13 cellular contexts compared by ENCODE assay signal in the genomic region with DNA sequence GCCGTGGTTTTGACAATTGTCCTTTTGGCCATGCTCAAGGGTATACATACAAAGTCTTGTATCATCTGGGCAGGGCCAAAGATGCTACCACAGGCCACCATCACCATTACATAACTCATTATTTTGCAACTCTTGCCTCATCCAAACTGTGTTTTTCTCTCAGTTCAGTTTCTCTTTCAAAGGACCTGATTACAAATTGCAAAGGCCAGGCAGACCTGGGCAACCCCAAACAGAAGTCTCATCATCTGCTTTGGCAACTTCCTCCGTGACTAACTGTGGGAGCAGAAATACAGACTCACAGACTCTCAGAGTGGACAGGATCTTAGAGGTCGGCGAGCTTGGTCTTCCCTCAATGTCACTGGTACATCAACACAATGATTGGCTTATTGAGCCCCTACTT.
DNase-seq lines count a peak whose midpoint lies in the region; ATAC-seq, FAIRE-seq and TF ChIP-seq lines count a peak whose summit lies in the region.
"Had no signal": no experiment of that assay in that cellular context is flagged by ENCODE, and none has a peak within 500 bp of the region (broad histone marks: within the 10 kb centered on the region; RNA-seq: fewer than 3 reads in every experiment).

No MANE protein-coding gene starts in this region.

- H3K4me3 ChIP-seq in AG09309 (ENCODE audit: control insufficient read depth, low read depth, low read length) (no peak overlapping the region), liver (ENCODE audit: low read depth in 1 of 3, low read length in 3 of 3) (no peak overlapping the region), kidney (ENCODE audit: low read length in 2 of 2) (no peak overlapping the region)

- in situ Hi-C loops in GM13977 (cut with MboI; ENCODE audit: low pct_unique_long_range_greater_than_20kb, low sequenced_read_pairs, unreplicated experiment), result no loop called here

- peaks cover 7% of the 10 kb centered on the region for H3K9me3 Mint-ChIP-seq in activated naive CD8-positive, alpha-beta T cell treated with anti-CD3 and anti-CD28 coated beads, Interleukin-2, amount 50 U/mL, for 24 hours

- H3K36me3 ChIP-seq in liver (ENCODE audit: control insufficient read depth in 4 of 4, insufficient read depth in 3 of 4, low read depth in 1 of 4, low read length in 3 of 4) (no peaks in the 10 kb centered on the region), kidney (ENCODE audit: control insufficient read depth in 1 of 2, insufficient read depth in 2 of 2, low read length in 2 of 2) (no peaks in the 10 kb centered on the region)

- peak; percentile 61 to 74 for TF ChIP-seq RAD21 in liver (IDR thresholded peaks at IDR 0.05)

- peak overlapping the region; percentile 44 for H3K27ac Mint-ChIP-seq in activated naive CD8-positive, alpha-beta T cell treated with anti-CD3 and anti-CD28 coated beads, Interleukin-2, amount 50 U/mL, for 24 hours
- H3K27ac Mint-ChIP-seq: activated T-cell treated with anti-CD3 and anti-CD28 coated beads, Interleukin-2, amount 50 U/mL, for 24 hours had no signal

- no peak for ATAC-seq in activated naive CD8-positive, alpha-beta T cell treated with anti-CD3 and anti-CD28 coated beads, Interleukin-2, amount 50 U/mL, for 24 hours
- ATAC-seq in HG02852 (IDR thresholded peaks at IDR 0.05; ENCODE audit: unreplicated experiment), result no peak

- H3K4me1 ChIP-seq in liver (ENCODE audit: control insufficient read depth in 4 of 4, insufficient read depth in 4 of 4, low read length in 3 of 4) (peaks cover 0 to 4% (median 0%) of the 10 kb centered on the region in 4 donors), kidney (ENCODE audit: control insufficient read depth in 1 of 2, insufficient read depth in 1 of 2, low read depth in 1 of 2, low read length in 2 of 2) (peaks cover 0 to 2% of the 10 kb centered on the region in 2 donors)

- DNase-seq in AG09309 (ENCODE audit: low read depth), result peak; percentile 41
- DNase-seq in Kasumi-1 (lab: John Stamatoyannopoulos, UW), result peak; percentile 19 to 33
- DNase-seq in activated naive CD8-positive, alpha-beta T cell treated with anti-CD3 and anti-CD28 coated beads, Interleukin-2, amount 50 U/mL, for 24 hours, result no peak
- no peak for DNase-seq in GM03348 (ENCODE audit: low spot score)
- no peak for DNase-seq in GM13977 (ENCODE audit: low spot score)
- no peak for DNase-seq in kidney
- DNase-seq: activated T-cell treated with anti-CD3 and anti-CD28 coated beads, Interleukin-2, amount 50 U/mL, for 24 hours; CD4-positive, alpha-beta memory T cell; NCI-H187 treated with DMSO at 0.1 percent for 48 hours had no signal

- H3K27me3 Mint-ChIP-seq in activated naive CD8-positive, alpha-beta T cell treated with anti-CD3 and anti-CD28 coated beads, Interleukin-2, amount 50 U/mL, for 24 hours, result no peaks in the 10 kb centered on the region
- H3K27me3 Mint-ChIP-seq: activated T-cell treated with anti-CD3 and anti-CD28 coated beads, Interleukin-2, amount 50 U/mL, for 24 hours; CD4-positive, alpha-beta memory T cell had no signal

- TF ChIP-seq CTCF in AG09309 (IDR thresholded peaks at IDR 0.05; ENCODE audit: control insufficient read depth, insufficient read depth, low read depth, low read length, missing control alignments), result no peak
- no peak for TF ChIP-seq CTCF in liver (IDR thresholded peaks at IDR 0.05; ENCODE audit: low read depth, low read length, missing input control)
- TF ChIP-seq CTCF in GM13977 (IDR thresholded peaks at IDR 0.05; ENCODE audit: extremely low read depth, insufficient read depth, missing control alignments), result no peak
- no peak for TF ChIP-seq CTCF in kidney (IDR thresholded peaks at IDR 0.05; ENCODE audit: borderline replicate concordance, extremely low read depth, insufficient read depth)

- FAIRE-seq in kidney (lab: Jason Lieb, UNC), result no peak
- FAIRE-seq: frontal cortex, HTR-8/SVneo had no signal

- no peak overlapping the region for H3K9ac ChIP-seq in liver (ENCODE audit: low read depth in 1 of 2, low read length in 2 of 2)
- no peak overlapping the region for H3K9ac ChIP-seq in kidney (ENCODE audit: low read length in 2 of 2)

- H3K9me3 ChIP-seq in liver (ENCODE audit: control insufficient read depth in 4 of 4, low read length in 3 of 4), result no peaks in the 10 kb centered on the region
- no peaks in the 10 kb centered on the region for H3K9me3 ChIP-seq in kidney (ENCODE audit: control insufficient read depth in 1 of 2, low read length in 2 of 2)

- intact Hi-C loops in kidney (cut with DNase I), result no loop called here

- H3K36me3 Mint-ChIP-seq in activated naive CD8-positive, alpha-beta T cell treated with anti-CD3 and anti-CD28 coated beads, Interleukin-2, amount 50 U/mL, for 24 hours (ENCODE audit: low read depth), result peaks cover 45% of the 10 kb centered on the region

- H3K27ac ChIP-seq in liver (ENCODE audit: low read depth in 1 of 2, low read length in 2 of 2), result peak overlapping the region; percentile 88 to 93
- no peak overlapping the region for H3K27ac ChIP-seq in kidney (ENCODE audit: low read depth in 2 of 2, low read length in 2 of 2)

- H3K4me3 Mint-ChIP-seq in activated naive CD8-positive, alpha-beta T cell treated with anti-CD3 and anti-CD28 coated beads, Interleukin-2, amount 50 U/mL, for 24 hours, result no peak overlapping the region
- H3K4me3 Mint-ChIP-seq: activated T-cell treated with anti-CD3 and anti-CD28 coated beads, Interleukin-2, amount 50 U/mL, for 24 hours had no signal

- 71% methylated on average over 4 of the region's 4 CpGs for WGBS in liver

- no peaks in the 10 kb centered on the region for H3K27me3 ChIP-seq in liver (ENCODE audit: control insufficient read depth in 4 of 4, insufficient read depth in 4 of 4, low read length in 3 of 4)

- peaks cover 89% of the 10 kb centered on the region for H3K4me1 Mint-ChIP-seq in activated naive CD8-positive, alpha-beta T cell treated with anti-CD3 and anti-CD28 coated beads, Interleukin-2, amount 50 U/mL, for 24 hours

TF ChIP-seq in liver, 16 proteins besides CTCF, POLR2A, EP300 and RAD21:
- TF ChIP-seq ATF3 (IDR thresholded peaks at IDR 0.05), result peak; percentile 99
- TF ChIP-seq EGR1 (IDR thresholded peaks at IDR 0.05; ENCODE audit: low read depth in 2 of 2), result peak; percentile 16
- no peak for TF ChIP-seq FOXA1 (IDR thresholded peaks at IDR 0.05)
- peak; percentile 51 for TF ChIP-seq REST (IDR thresholded peaks at IDR 0.05)
- peak; percentile 95 for TF ChIP-seq YY1 (IDR thresholded peaks at IDR 0.05)
- TF ChIP-seq RXRA (IDR thresholded peaks at IDR 0.05), result peak; percentile 87 to 90
- peak; percentile 84 for TF ChIP-seq SP1 (IDR thresholded peaks at IDR 0.05)
- TF ChIP-seq, protein P1, sequence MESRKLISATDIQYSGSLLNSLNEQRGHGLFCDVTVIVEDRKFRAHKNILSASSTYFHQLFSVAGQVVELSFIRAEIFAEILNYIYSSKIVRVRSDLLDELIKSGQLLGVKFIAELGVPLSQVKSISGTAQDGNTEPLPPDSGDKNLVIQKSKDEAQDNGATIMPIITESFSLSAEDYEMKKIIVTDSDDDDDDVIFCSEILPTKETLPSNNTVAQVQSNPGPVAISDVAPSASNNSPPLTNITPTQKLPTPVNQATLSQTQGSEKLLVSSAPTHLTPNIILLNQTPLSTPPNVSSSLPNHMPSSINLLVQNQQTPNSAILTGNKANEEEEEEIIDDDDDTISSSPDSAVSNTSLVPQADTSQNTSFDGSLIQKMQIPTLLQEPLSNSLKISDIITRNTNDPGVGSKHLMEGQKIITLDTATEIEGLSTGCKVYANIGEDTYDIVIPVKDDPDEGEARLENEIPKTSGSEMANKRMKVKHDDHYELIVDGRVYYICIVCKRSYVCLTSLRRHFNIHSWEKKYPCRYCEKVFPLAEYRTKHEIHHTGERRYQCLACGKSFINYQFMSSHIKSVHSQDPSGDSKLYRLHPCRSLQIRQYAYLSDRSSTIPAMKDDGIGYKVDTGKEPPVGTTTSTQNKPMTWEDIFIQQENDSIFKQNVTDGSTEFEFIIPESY (IDR thresholded peaks at IDR 0.05), result peak; percentile 70
- TF ChIP-seq NR2F2 (IDR thresholded peaks at IDR 0.05), result peak; percentile 33
- peak; percentile 48 for TF ChIP-seq FOXA2 (IDR thresholded peaks at IDR 0.05)
- no peak for TF ChIP-seq TAF1 (conservative IDR thresholded peaks at IDR 0.05)
- peak; percentile 19 to 57 for TF ChIP-seq GABPA (IDR thresholded peaks at IDR 0.05 in 1 of 2, conservative IDR thresholded peaks at IDR 0.05 in 1 of 2)
- peak; percentile 19 for TF ChIP-seq HNF4G (IDR thresholded peaks at IDR 0.05)
- TF ChIP-seq HNF4A (conservative IDR thresholded peaks at IDR 0.05), result peak; percentile 78 to 83
- TF ChIP-seq JUND (IDR thresholded peaks at IDR 0.05), result peak; percentile 87 to 90
- TF ChIP-seq, protein P2, sequence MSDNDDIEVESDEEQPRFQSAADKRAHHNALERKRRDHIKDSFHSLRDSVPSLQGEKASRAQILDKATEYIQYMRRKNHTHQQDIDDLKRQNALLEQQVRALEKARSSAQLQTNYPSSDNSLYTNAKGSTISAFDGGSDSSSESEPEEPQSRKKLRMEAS (IDR thresholded peaks at IDR 0.05), result peak; percentile 60

Comparison
In these comparisons a context has a peak if more than half of its experiments do, and no peak if none do; other contexts are left out.
1. DNase-seq: peak in AG09309 (single experiment) and Kasumi-1 (2 of 2); none in activated naive CD8-positive, alpha-beta T cell treated with anti-CD3 and anti-CD28 coated beads, Interleukin-2, amount 50 U/mL, for 24 hours (single experiment), GM03348 (single experiment), GM13977 (single experiment) and kidney (single experiment).
2. H3K27ac ChIP-seq: peak in liver (2 of 2); none in kidney (0 of 2).